Comparison of ENCODE assay signal across 1 cellular context in the genomic region with DNA sequence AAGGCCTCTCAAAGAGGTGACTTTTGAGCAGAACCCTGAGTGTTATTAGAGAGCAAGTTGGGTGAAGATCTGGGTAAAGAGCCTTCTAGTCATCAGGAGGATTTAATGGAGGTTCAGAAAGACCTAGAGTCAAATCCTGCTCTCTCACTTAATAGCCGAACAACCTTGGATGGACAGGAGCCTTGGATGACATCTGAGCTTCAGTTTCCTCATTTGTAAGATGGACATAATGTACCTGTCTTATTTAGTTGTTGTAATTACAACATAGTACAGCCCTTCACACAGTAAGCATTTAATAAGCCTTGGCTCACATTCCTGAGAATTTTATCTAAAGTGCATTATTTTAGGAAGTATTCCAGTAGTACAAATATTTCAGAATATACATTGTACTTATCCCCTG.
A peak's percentile ranks its signal among the peaks of the same experiment; 100 is the strongest.
TF ChIP-seq lines count a peak whose summit lies in the region.

No MANE protein-coding gene starts in this region.

TF ChIP-seq in HepG2, 621 proteins besides CTCF, POLR2A, EP300 and RAD21:
- TF ChIP-seq AGO2 (optimal IDR thresholded peaks at IDR 0.05; ENCODE audit: low read depth, low read length) (peak; percentile 4), ZNF766 (CRISPR knock-in tag; IDR thresholded peaks at IDR 0.05; ENCODE audit: borderline replicate concordance) (no peak), TGIF2 (CRISPR knock-in tag; IDR thresholded peaks at IDR 0.05) (no peak), RBM22 (optimal IDR thresholded peaks at IDR 0.05; ENCODE audit: low read length) (peak; percentile 67)
